In the genomic region with DNA sequence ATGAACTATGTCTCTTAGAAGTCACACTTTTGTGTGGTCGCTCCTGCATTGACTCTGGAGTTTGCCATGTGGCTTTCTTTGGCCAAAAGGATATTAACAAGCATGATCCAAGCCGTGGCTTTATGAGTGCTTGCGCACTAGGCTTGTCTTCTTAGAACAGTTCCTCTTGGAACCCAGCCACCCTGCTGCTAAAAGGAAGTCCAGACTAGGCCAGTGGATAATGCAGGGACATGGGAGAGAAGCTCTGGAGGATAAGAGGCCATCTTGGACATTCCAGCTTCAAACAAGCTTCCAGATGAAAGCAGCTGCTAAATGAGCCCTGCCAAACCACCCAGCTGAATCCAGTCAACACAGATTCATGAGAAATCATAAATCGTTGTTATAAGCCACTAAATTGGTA, we compare ENCODE assay signal across 21 cellular contexts.
DNase-seq lines count a peak whose midpoint lies in the region; ATAC-seq and TF ChIP-seq lines count a peak whose summit lies in the region.
"Had no signal": no experiment of that assay in that cellular context is flagged by ENCODE, and none has a peak within 500 bp of the region (broad histone marks: within the 10 kb centered on the region; RNA-seq: fewer than 3 reads in every experiment).

No MANE protein-coding gene starts in this region.

- no peak overlapping the region for H2AFZ ChIP-seq in neural progenitor cell (replicated peaks)

- H3K36me3 ChIP-seq in mucosa of descending colon (ENCODE audit: low read depth): no peaks in the 10 kb centered on the region
- H3K36me3 ChIP-seq in neural progenitor cell: no peaks in the 10 kb centered on the region
- H3K36me3 ChIP-seq: tibial artery had no signal

- no peaks in the 10 kb centered on the region for H4K20me1 ChIP-seq in neural progenitor cell (ENCODE audit: low read depth)

- H3K4me3 ChIP-seq in mucosa of descending colon (no peak overlapping the region), neural progenitor cell (no peak overlapping the region)
- H3K4me3 ChIP-seq: A549, tibial artery had no signal

- H3K27ac ChIP-seq in neural progenitor cell: no peak overlapping the region
- H3K27ac ChIP-seq: A549, tibial artery had no signal

- no peaks in the 10 kb centered on the region for H3K79me2 ChIP-seq in neural progenitor cell (ENCODE audit: low read depth)

- no peaks in the 10 kb centered on the region for H3K9me3 Mint-ChIP-seq in neural progenitor cell
- H3K9me3 Mint-ChIP-seq: activated naive CD4-positive, alpha-beta T cell treated with anti-CD3 and anti-CD28 coated beads, Interleukin-2, amount 10 ng/mL, durations not matched to agents 7 days and 5 days; CD4-positive, alpha-beta memory T cell; T-helper 1 cell treated with Interleukin-12 subunit alpha and Interleukin-12 subunit beta and Interleukin-4 antibody, amounts not matched to agents 30 μg/mL and 1 μg/mL, for 36 hours had no signal

- peaks cover 19% of the 10 kb centered on the region for H3K4me1 Mint-ChIP-seq in neural progenitor cell
- H3K4me1 Mint-ChIP-seq: activated naive CD4-positive, alpha-beta T cell treated with anti-CD3 and anti-CD28 coated beads, Interleukin-2, amount 10 ng/mL, durations not matched to agents 7 days and 5 days had no signal

- peaks cover 9% of the 10 kb centered on the region for H3K4me1 ChIP-seq in mucosa of descending colon (ENCODE audit: low read depth)
- peaks cover 9% of the 10 kb centered on the region for H3K4me1 ChIP-seq in neural progenitor cell

- intact Hi-C loops in mucosa of descending colon (cut with DNase I, micrococcal nuclease): no loop called here

- H3K9me3 ChIP-seq in mucosa of descending colon: no peaks in the 10 kb centered on the region
- no peaks in the 10 kb centered on the region for H3K9me3 ChIP-seq in neural progenitor cell (ENCODE audit: low read depth)
- H3K9me3 ChIP-seq: A549, tibial artery had no signal

- no peaks in the 10 kb centered on the region for H3K27me3 Mint-ChIP-seq in neural progenitor cell (ENCODE audit: insufficient read depth, low read depth)
- H3K27me3 Mint-ChIP-seq: CD4-positive, alpha-beta memory T cell had no signal

- no peak overlapping the region for H3K4me3 Mint-ChIP-seq in neural progenitor cell
- H3K4me3 Mint-ChIP-seq: activated naive CD4-positive, alpha-beta T cell treated with anti-CD3 and anti-CD28 coated beads, Interleukin-2, amount 10 ng/mL, durations not matched to agents 7 days and 5 days; CD4-positive, alpha-beta memory T cell; T-helper 1 cell treated with Interleukin-12 subunit alpha and Interleukin-12 subunit beta and Interleukin-4 antibody, amounts not matched to agents 30 μg/mL and 1 μg/mL, for 36 hours had no signal

- TF ChIP-seq CTCF in mucosa of descending colon (IDR thresholded peaks at IDR 0.05) (no peak), neural progenitor cell (IDR thresholded peaks at IDR 0.05) (no peak)

- peak; percentile 5 for DNase-seq in AG08396 (ENCODE audit: low spot score)
- peak; percentile 63 for DNase-seq in NCI-H2029 (lab: John Stamatoyannopoulos, UW)
- DNase-seq in globus pallidus (ENCODE audit: low spot score): peak; percentile 24
- DNase-seq in mucosa of descending colon: peak in 1 of 3 donors; percentile 79
- no peak for DNase-seq in neural progenitor cell (ENCODE audit: low spot score)
- DNase-seq: activated CD4-positive, alpha-beta T cell treated with anti-CD3 and anti-CD28 coated beads for 1 hour; activated CD8-positive, alpha-beta memory T cell treated with anti-CD3 and anti-CD28 coated beads, Interleukin-2, amount 50 U/mL, for 4 hours; activated naive CD4-positive, alpha-beta T cell treated with anti-CD3 and anti-CD28 coated beads, Interleukin-2, amount 10 ng/mL, durations not matched to agents 7 days and 5 days; CD4-positive, alpha-beta memory T cell; dermis blood vessel endothelial cell; erythroblast; H7; mesenchymal stem cell; NCI-H1092; stimulated activated CD4-positive, alpha-beta T cell treated with anti-CD3 and anti-CD28 coated beads, Interleukin-4, amount 100 ng/mL, for 24 hours had no signal

- H3K4me2 ChIP-seq in neural progenitor cell: no peak overlapping the region
- H3K4me2 ChIP-seq: A549 had no signal

- H3K9ac ChIP-seq in neural progenitor cell: no peak overlapping the region

- peak; percentile 78 for ATAC-seq in mucosa of descending colon
- ATAC-seq in HG03442 (IDR thresholded peaks at IDR 0.05; ENCODE audit: unreplicated experiment): no peak
- no peak for ATAC-seq in HG03045 (IDR thresholded peaks at IDR 0.05; ENCODE audit: unreplicated experiment)
- no peak for ATAC-seq in GM21423 (IDR thresholded peaks at IDR 0.05; ENCODE audit: unreplicated experiment)
- ATAC-seq: A549 had no signal

- no peaks in the 10 kb centered on the region for H3F3A ChIP-seq in neural progenitor cell (ENCODE audit: low read depth)

- no peaks in the 10 kb centered on the region for H3K27me3 ChIP-seq in neural progenitor cell
- H3K27me3 ChIP-seq: tibial artery had no signal

- no peak overlapping the region for H3K27ac Mint-ChIP-seq in neural progenitor cell
- H3K27ac Mint-ChIP-seq: activated naive CD4-positive, alpha-beta T cell treated with anti-CD3 and anti-CD28 coated beads, Interleukin-2, amount 10 ng/mL, durations not matched to agents 7 days and 5 days; CD4-positive, alpha-beta memory T cell; T-helper 1 cell treated with Interleukin-12 subunit alpha and Interleukin-12 subunit beta and Interleukin-4 antibody, amounts not matched to agents 30 μg/mL and 1 μg/mL, for 36 hours had no signal

- H3K36me3 Mint-ChIP-seq in neural progenitor cell: no peaks in the 10 kb centered on the region
- H3K36me3 Mint-ChIP-seq: activated naive CD4-positive, alpha-beta T cell treated with anti-CD3 and anti-CD28 coated beads, Interleukin-2, amount 10 ng/mL, durations not matched to agents 7 days and 5 days; CD4-positive, alpha-beta memory T cell had no signal
